Comparison of ENCODE assay signal across 16 cellular contexts in genomic region chr16:55559233-55559632, GRCh38. TPM values are rescaled to one million over a fixed set of nuclear protein-coding genes. Genes with fewer than 3 reads are reported as not detected.
DNase-seq lines count a peak whose midpoint lies in the region; ATAC-seq and TF ChIP-seq lines count a peak whose summit lies in the region.
"Had no signal": no experiment of that assay in that cellular context is flagged by ENCODE, and none has a peak within 500 bp of the region (broad histone marks: within the 10 kb centered on the region; RNA-seq: fewer than 3 reads in every experiment).

No MANE protein-coding gene starts in this region.

- peak; percentile 68 for DNase-seq in EH (ENCODE audit: low read depth)
- DNase-seq in astrocyte of the spinal cord (ENCODE audit: low read depth, low spot score), result peak; percentile 69
- DNase-seq in fibroblast of pulmonary artery (ENCODE audit: low read depth), result peak; percentile 61
- no peak for DNase-seq in mucosa of descending colon
- no peak for DNase-seq in NK-92 (lab: John Stamatoyannopoulos, UW; ENCODE audit: unreplicated experiment)
- no peak for DNase-seq in anterior cingulate cortex (lab: John Stamatoyannopoulos, UW)
- DNase-seq in C1 segment of cervical spinal cord (lab: John Stamatoyannopoulos, UW), result no peak
- DNase-seq: activated CD4-positive, alpha-beta memory T cell treated with anti-CD3 and anti-CD28 coated beads, Interleukin-2, amount 10 ng/mL, durations not matched to agents 7 days and 5 days; CD4-positive, alpha-beta memory T cell; cortex of kidney; Karpas-422; NCI-H524; small intestine; trophoblast cell had no signal

- peaks cover 12% of the 10 kb centered on the region for H3K4me1 ChIP-seq in mucosa of descending colon (ENCODE audit: low read depth)

- H3K9me3 ChIP-seq in mucosa of descending colon, result no peaks in the 10 kb centered on the region

- intact Hi-C loops in mucosa of descending colon (cut with DNase I, micrococcal nuclease), result no loop called here

- H3K4me3 ChIP-seq in astrocyte of the spinal cord (ENCODE audit: low read depth, low read length) (no peak overlapping the region), fibroblast of pulmonary artery (replicated peaks; ENCODE audit: low read depth, low read length) (no peak overlapping the region), mucosa of descending colon (no peak overlapping the region)

- in situ Hi-C loops in astrocyte of the spinal cord (cut with HindIII; ENCODE audit: low sequenced_read_pairs), result no loop called here

- TF ChIP-seq CTCF in astrocyte of the spinal cord (IDR thresholded peaks at IDR 0.05; ENCODE audit: low read depth, low read length) (no peak), fibroblast of pulmonary artery (IDR thresholded peaks at IDR 0.05; ENCODE audit: low read length, missing control alignments) (no peak), mucosa of descending colon (IDR thresholded peaks at IDR 0.05) (no peak)

- ATAC-seq in mucosa of descending colon (peak; percentile 69), HG03108 (IDR thresholded peaks at IDR 0.05; ENCODE audit: unreplicated experiment) (no peak)
- ATAC-seq: stimulated activated effector memory CD8-positive, alpha-beta T cell treated with anti-CD3 and anti-CD28 coated beads, Interleukin-12 subunit alpha, Interleukin-12 subunit beta, amount 100 ng/mL, for 72 hours had no signal

- no peaks in the 10 kb centered on the region for H3K36me3 ChIP-seq in mucosa of descending colon (ENCODE audit: low read depth)

RNA-seq across cellular contexts. Expression of gene CAPNS2, which starts 7.3 kb away (rescaled TPM):
- total RNA-seq in mucosa of descending colon, result under 1 TPM; 0.41 to 0.60 (median 0.51) TPM
- total RNA-seq: activated CD4-positive, alpha-beta memory T cell treated with anti-CD3 and anti-CD28 coated beads, Interleukin-2, amount 10 ng/mL, durations not matched to agents 7 days and 5 days; CD4-positive, alpha-beta memory T cell had no signal

RNA-seq across cellular contexts. Expression of gene LPCAT2, which starts 50.4 kb away (rescaled TPM):
- total RNA-seq in mucosa of descending colon, result 10 to 100 TPM; 11.3 to 22.1 (median 13.8) TPM

Comparison
In these comparisons a context has a peak if more than half of its experiments do, and no peak if none do; other contexts are left out.
1. DNase-seq: peak in EH (single experiment), astrocyte of the spinal cord (single experiment) and fibroblast of pulmonary artery (single experiment); none in mucosa of descending colon (0 of 3), NK-92 (single experiment), anterior cingulate cortex (0 of 58) and C1 segment of cervical spinal cord (0 of 14).